9 cellular contexts compared by ENCODE assay signal in the genomic region with DNA sequence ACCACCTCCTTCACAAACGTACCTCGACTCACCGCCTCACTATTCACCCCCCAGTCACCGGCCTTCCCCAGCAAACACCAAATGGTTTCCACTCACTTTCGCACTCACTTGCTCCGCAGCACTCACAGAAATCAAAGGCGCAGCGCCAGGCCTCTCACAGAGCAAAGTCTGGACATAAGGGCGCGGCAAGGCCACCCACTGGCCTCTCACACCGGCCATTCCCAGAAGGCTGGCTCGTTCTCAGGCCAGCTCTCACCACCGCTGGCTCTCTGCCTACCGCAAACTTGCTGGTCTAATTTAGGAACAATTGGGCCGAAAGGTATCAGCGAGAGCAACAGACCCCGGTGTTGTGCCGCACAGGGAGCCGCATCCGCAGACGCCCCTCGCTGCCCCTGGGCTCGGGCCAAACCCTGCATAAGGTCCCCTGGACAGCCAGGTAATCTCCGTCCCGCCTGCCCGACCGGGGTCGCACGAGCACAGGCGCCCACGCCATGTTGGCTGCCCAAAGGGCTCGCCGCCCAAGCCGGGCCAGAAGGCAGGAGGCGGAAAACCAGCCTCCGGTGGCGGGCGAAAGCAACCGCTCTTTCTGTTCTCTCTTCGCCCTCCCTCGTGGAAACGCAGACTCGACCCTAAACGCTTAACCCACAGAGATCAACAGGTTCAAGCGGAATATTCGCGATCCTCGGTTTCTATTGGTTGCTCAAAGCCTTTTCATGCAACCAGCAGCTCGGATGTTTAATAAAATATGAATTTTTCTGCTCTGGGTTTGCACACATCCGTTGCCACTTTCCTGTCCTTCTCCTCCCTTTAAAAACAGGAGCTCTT. TPM values are rescaled to one million over a fixed set of nuclear protein-coding genes. Genes with fewer than 3 reads are reported as not detected.
DNase-seq lines count a peak whose midpoint lies in the region; ATAC-seq and TF ChIP-seq lines count a peak whose summit lies in the region.
"Had no signal": no experiment of that assay in that cellular context is flagged by ENCODE, and none has a peak within 500 bp of the region (broad histone marks: within the 10 kb centered on the region; RNA-seq: fewer than 3 reads in every experiment).

No MANE protein-coding gene starts in this region.

- ATAC-seq in HG03432 (IDR thresholded peaks at IDR 0.05; ENCODE audit: unreplicated experiment), result peak; percentile 28
- no peak for ATAC-seq in GM21825 (IDR thresholded peaks at IDR 0.05; ENCODE audit: unreplicated experiment)
- ATAC-seq in HG02678 (IDR thresholded peaks at IDR 0.05; ENCODE audit: unreplicated experiment), result no peak

- H3K4me3 ChIP-seq in esophagus muscularis mucosa (peak overlapping the region; percentile 8 to 40 (median 22)), osteoblast (ENCODE audit: insufficient read depth, low read length) (peak overlapping the region; percentile 84)

- H4K20me1 ChIP-seq in osteoblast (ENCODE audit: insufficient read depth, low read length), result peaks cover 5% of the 10 kb centered on the region

- WGBS in esophagus muscularis mucosa, result 9% methylated on average over 33 of the region's 50 CpGs

- H3K4me2 ChIP-seq in osteoblast (ENCODE audit: insufficient read depth, low read length), result peak overlapping the region; percentile 83

- TF ChIP-seq POLR2A in esophagus muscularis mucosa (IDR thresholded peaks at IDR 0.05; ENCODE audit: low read depth), result no peak

- no peaks in the 10 kb centered on the region for H3K36me3 ChIP-seq in esophagus muscularis mucosa
- H3K36me3 ChIP-seq in osteoblast (ENCODE audit: insufficient read depth, low read length), result peaks cover 12% of the 10 kb centered on the region

- no peak for TF ChIP-seq EP300 in esophagus muscularis mucosa (IDR thresholded peaks at IDR 0.05)

- DNase-seq in ELF-1 (ENCODE audit: low read depth, low spot score), result peak; percentile 57
- no peak for DNase-seq in esophagus muscularis mucosa (ENCODE audit: extremely low spot score)
- DNase-seq in osteoblast (ENCODE audit: insufficient read length, low spot score, missing footprints), result peak; percentile 79
- DNase-seq in central memory CD4-positive, alpha-beta T cell, result no peak
- DNase-seq in SKM-1 (lab: John Stamatoyannopoulos, UW; ENCODE audit: unreplicated experiment), result no peak
- DNase-seq: WERI-Rb-1 had no signal

- H3K4me1 ChIP-seq in esophagus muscularis mucosa (peaks cover 35 to 58% (median 49%) of the 10 kb centered on the region in 4 donors), osteoblast (ENCODE audit: insufficient read depth, low read length) (peaks cover 14% of the 10 kb centered on the region)

- TF ChIP-seq CTCF in esophagus muscularis mucosa (IDR thresholded peaks at IDR 0.05) (no peak), osteoblast (IDR thresholded peaks at IDR 0.05; ENCODE audit: extremely low read depth, low read depth, low read length) (no peak)

- H3K9me3 ChIP-seq in esophagus muscularis mucosa, result peaks cover 0 to 3% (median 0%) of the 10 kb centered on the region in 4 donors
- H3K9me3 ChIP-seq in osteoblast (ENCODE audit: low read depth, low read length), result no peaks in the 10 kb centered on the region

- H2AFZ ChIP-seq in osteoblast (ENCODE audit: low read length), result peak overlapping the region; percentile 42

- intact Hi-C loops in esophagus muscularis mucosa (cut with DNase I), result no loop called here

- peaks cover 26% of the 10 kb centered on the region for H3K79me2 ChIP-seq in osteoblast (ENCODE audit: insufficient read depth, low read length)

- no peak overlapping the region for H3K27ac ChIP-seq in esophagus muscularis mucosa (replicated peaks in 1 of 4)
- no peak overlapping the region for H3K27ac ChIP-seq in osteoblast (ENCODE audit: low read depth, low read length)
- H3K27ac ChIP-seq: WERI-Rb-1 had no signal

- H3K27me3 ChIP-seq in esophagus muscularis mucosa, result peaks cover 15 to 100% (median 93%) of the 10 kb centered on the region in 4 donors
- H3K27me3 ChIP-seq in osteoblast (ENCODE audit: insufficient read depth, low read length), result peaks cover 37% of the 10 kb centered on the region

RNA-seq across cellular contexts. Expression of a gene that starts 2.9 kb away (rescaled TPM):
- total RNA-seq in esophagus muscularis mucosa (1 to 10 TPM in 2 of 4 donors, under 1 TPM in 2; 0.32 to 2.0 (median 0.95) TPM), osteoblast (11.2 and 12.3 TPM in 2 replicates)

RNA-seq across cellular contexts. Expression of a gene that starts 6.5 kb away (rescaled TPM):
- total RNA-seq in esophagus muscularis mucosa (10 to 100 TPM; 33.1 to 57.3 (median 40.6) TPM), osteoblast (69.8 and 73.1 TPM in 2 replicates)

Comparison
In these comparisons a context has a peak if more than half of its experiments do, and no peak if none do; other contexts are left out.
1. DNase-seq: peak in ELF-1 (single experiment) and osteoblast (single experiment); none in esophagus muscularis mucosa (single experiment), central memory CD4-positive, alpha-beta T cell (single experiment) and SKM-1 (single experiment).